11 cellular contexts compared by ENCODE assay signal in genomic region chr12:56862264-56862663, GRCh38.
"Had no signal": no experiment of that assay in that cellular context is flagged by ENCODE, and none has a peak within 500 bp of the region (broad histone marks: within the 10 kb centered on the region; RNA-seq: fewer than 3 reads in every experiment).

No MANE protein-coding gene starts in this region.

- H2AFZ ChIP-seq: GM23248, GM23338 had no signal

- ATAC-seq: GM23338, HCT116 had no signal

- H3K4me3 ChIP-seq: GM23248, GM23338, HAP-1 had no signal

- DNase-seq: GM23248, GOT3, H7, H9, HCEC 1CT, HFFc6 had no signal

- H3K4me2 ChIP-seq: GM23338 had no signal

- FAIRE-seq: H1, H54 had no signal

- H3K27ac ChIP-seq: GM23248 had no signal

- H3K9ac ChIP-seq: GM23248 had no signal

- H3K36me3 ChIP-seq: HAP-1 had no signal

- H3K4me1 ChIP-seq: HAP-1 had no signal
